In genomic region chr1:158691149-158691548, GRCh38 we compare ENCODE assay signal across 5 cellular contexts. TPM values are rescaled to one million over a fixed set of nuclear protein-coding genes. Genes with fewer than 3 reads are reported as not detected.
"Had no signal": no experiment of that assay in that cellular context is flagged by ENCODE, and none has a peak within 500 bp of the region (broad histone marks: within the 10 kb centered on the region; RNA-seq: fewer than 3 reads in every experiment).

No MANE protein-coding gene starts in this region.

RNA-seq across cellular contexts. Expression of gene SPTA1, which starts 4.6 kb away (rescaled TPM):
- total RNA-seq: HepG2, HT-29, HT1080, IMR-90 had no signal
- polyA plus RNA-seq: HepG2, IgD-negative memory B cell, IMR-90 had no signal

RNA-seq across cellular contexts. Expression of gene OR6K2, which starts 9.3 kb away (rescaled TPM):
- total RNA-seq: HepG2, HT-29, HT1080, IMR-90 had no signal
- polyA plus RNA-seq: HepG2, IgD-negative memory B cell, IMR-90 had no signal

RNA-seq across cellular contexts. Expression of gene OR6K3, which starts 29.4 kb away (rescaled TPM):
- total RNA-seq: HepG2, HT-29, HT1080, IMR-90 had no signal
- polyA plus RNA-seq: HepG2, IgD-negative memory B cell, IMR-90 had no signal
